ENCODE assay signal across 8 cellular contexts in genomic region chr1:26900815-26901511, GRCh38. TPM values are rescaled to one million over a fixed set of nuclear protein-coding genes. Genes with fewer than 3 reads are reported as not detected.
DNase-seq lines count a peak whose midpoint lies in the region; ATAC-seq and TF ChIP-seq lines count a peak whose summit lies in the region.

No MANE protein-coding gene starts in this region.

- DNase-seq in GM12865 (ENCODE audit: low read depth) (no peak), Panc1 (ENCODE audit: low read depth, low spot score) (no peak), esophagus muscularis mucosa (ENCODE audit: extremely low spot score) (no peak), prostate gland (ENCODE audit: low spot score) (no peak), GDM1 (lab: John Stamatoyannopoulos, UW) (no peak), NCI-H2171 treated with DMSO at 0.1 percent for 48 hours (lab: John Stamatoyannopoulos, UW) (no peak)

- BruUV-seq in Panc1 (replicated peaks; lab: Mats Ljungman, UMichigan), result TSS peak; percentile 98

- POLR2A ChIA-PET in Panc1 (lab: Charles Lee), result interaction anchor here (0.5 to 0.9 kb wide), 4 partner anchors 14 to 142 kb away, joined by 3 to 7 read pairs (median 4); no protein-coding TSS in a partner anchor

- H3K9me3 ChIP-seq in Panc1 (ENCODE audit: control insufficient read depth, insufficient read depth, low read depth, low read length) (no peaks in the 10 kb centered on the region), esophagus muscularis mucosa (no peaks in the 10 kb centered on the region), prostate gland (no peaks in the 10 kb centered on the region)

- H3K4me1 ChIP-seq in Panc1 (ENCODE audit: control insufficient read depth, insufficient read depth, low read length), result peaks cover 16% of the 10 kb centered on the region
- peaks cover 13 to 29% (median 23%) of the 10 kb centered on the region in 4 donors for H3K4me1 ChIP-seq in esophagus muscularis mucosa
- H3K4me1 ChIP-seq in prostate gland (replicated peaks), result peaks cover 8% of the 10 kb centered on the region

- H3K4me3 ChIP-seq in GM12865 (ENCODE audit: low read depth, low read length) (peak overlapping the region; percentile 96), Panc1 (ENCODE audit: low read depth in 2 of 2, low read length in 2 of 2) (peak overlapping the region; percentile 97 to 100), esophagus muscularis mucosa (peak overlapping the region; percentile 75 to 87 (median 76)), prostate gland (peak overlapping the region; percentile 70 to 76)

- CTCF ChIA-PET in Panc1 (lab: Charles Lee), result no interaction called here

- no peak for TF ChIP-seq POLR2A in esophagus muscularis mucosa (IDR thresholded peaks at IDR 0.05; ENCODE audit: low read depth)
- no peak for TF ChIP-seq POLR2A in prostate gland (IDR thresholded peaks at IDR 0.05)

- peak overlapping the region; percentile 99 for H3K27ac ChIP-seq in Panc1 (ENCODE audit: low read length)
- H3K27ac ChIP-seq in esophagus muscularis mucosa (replicated peaks in 1 of 4), result peak overlapping the region; percentile 76 to 81 (median 78)
- H3K27ac ChIP-seq in prostate gland, result peak overlapping the region; percentile 74 to 87

- H3K27me3 ChIP-seq in Panc1 (ENCODE audit: control insufficient read depth, insufficient read depth, low read length) (no peaks in the 10 kb centered on the region), esophagus muscularis mucosa (no peaks in the 10 kb centered on the region), prostate gland (replicated peaks; ENCODE audit: insufficient read depth) (no peaks in the 10 kb centered on the region)

- no peak for TF ChIP-seq EP300 in esophagus muscularis mucosa (IDR thresholded peaks at IDR 0.05)

- H3K36me3 ChIP-seq in Panc1 (ENCODE audit: control insufficient read depth, insufficient read depth, low read length), result peaks cover 7% of the 10 kb centered on the region; the same call in 1 of the 2 replicates
- peaks cover 11 to 31% (median 25%) of the 10 kb centered on the region in 4 donors for H3K36me3 ChIP-seq in esophagus muscularis mucosa
- H3K36me3 ChIP-seq in prostate gland, result no peaks in the 10 kb centered on the region

- ATAC-seq in Panc1 (no peak), HG03045 (IDR thresholded peaks at IDR 0.05; ENCODE audit: unreplicated experiment) (no peak), GM18867 (IDR thresholded peaks at IDR 0.05; ENCODE audit: unreplicated experiment) (no peak)

- in situ Hi-C loops in Panc1 (cut with HindIII; ENCODE audit: low pct_unique_long_range_greater_than_20kb, low sequenced_read_pairs), result no loop called here

- WGBS in esophagus muscularis mucosa, result 72% methylated on average over 18 of the region's 18 CpGs
- WGBS in prostate gland, result 63% methylated on average over 18 of the region's 18 CpGs

- TF ChIP-seq CTCF in GM12865 (IDR thresholded peaks at IDR 0.05; ENCODE audit: insufficient read depth, low read depth, low read length, missing control alignments) (no peak), Panc1 (IDR thresholded peaks at IDR 0.05) (no peak), esophagus muscularis mucosa (IDR thresholded peaks at IDR 0.05) (no peak), prostate gland (IDR thresholded peaks at IDR 0.05) (no peak)

- intact Hi-C loops in Panc1 (cut with micrococcal nuclease; ENCODE audit: unreplicated experiment), result no loop called here
- intact Hi-C loops in esophagus muscularis mucosa (cut with DNase I), result no loop called here
- intact Hi-C loops in prostate gland (cut with DNase I), result no loop called here

RNA-seq across cellular contexts. Expression of gene GPATCH3, which starts 0.7 kb away (rescaled TPM):
- total RNA-seq in Panc1 (2021; ENCODE audit: unreplicated experiment), result 29.7 TPM
- polyA plus RNA-seq in Panc1 (2012; ENCODE audit: insufficient read length), result 32.1 TPM
- total RNA-seq in esophagus muscularis mucosa, result 10 to 100 TPM in 1 of 4 donors, 1 to 10 TPM in 3; 7.5 to 17.0 (median 8.8) TPM
- 10 to 100 TPM in 1 of 2 donors, 1 to 10 TPM in 1; 9.2 to 28.2 TPM for total RNA-seq in prostate gland

RNA-seq across cellular contexts. Expression of gene GPN2, which starts 10.9 kb away (rescaled TPM):
- total RNA-seq in Panc1 (2021; ENCODE audit: unreplicated experiment) (41.9 TPM), esophagus muscularis mucosa (10 to 100 TPM in 3 of 4 donors, 1 to 10 TPM in 1; 9.6 to 16.5 (median 14.1) TPM), prostate gland (10 to 100 TPM; 15.7 to 26.0 TPM)
- 51.1 TPM for polyA plus RNA-seq in Panc1 (2012; ENCODE audit: insufficient read length)

RNA-seq across cellular contexts. Expression of gene NR0B2, which starts 12.8 kb away (rescaled TPM):
- total RNA-seq in Panc1 (2021; ENCODE audit: unreplicated experiment) (5.2 TPM), esophagus muscularis mucosa (not detected), prostate gland (not detected)
- polyA plus RNA-seq in Panc1 (2012; ENCODE audit: insufficient read length), result 19.3 TPM

RNA-seq across cellular contexts. Expression of gene NUDC, which starts 20.6 kb away (rescaled TPM):
- total RNA-seq in Panc1 (2021; ENCODE audit: unreplicated experiment) (161 TPM), esophagus muscularis mucosa (10 to 100 TPM; 61.6 to 91.1 (median 81.5) TPM), prostate gland (10 to 100 TPM; 65.4 to 66.3 TPM)
- 340 TPM for polyA plus RNA-seq in Panc1 (2012; ENCODE audit: insufficient read length)

RNA-seq across cellular contexts. Expression of gene SFN, which starts 38.0 kb away (rescaled TPM):
- total RNA-seq in Panc1 (2021; ENCODE audit: unreplicated experiment) (188 TPM), esophagus muscularis mucosa (1 to 10 TPM in 1 of 4 donors, under 1 TPM in 1, not detected in 2; 0.33 to 1.7 TPM), prostate gland (10 to 100 TPM; 39.2 to 80.7 TPM)
- 353 TPM for polyA plus RNA-seq in Panc1 (2012; ENCODE audit: insufficient read length)
